ENCODE assay signal across 1 cellular context in the genomic region with DNA sequence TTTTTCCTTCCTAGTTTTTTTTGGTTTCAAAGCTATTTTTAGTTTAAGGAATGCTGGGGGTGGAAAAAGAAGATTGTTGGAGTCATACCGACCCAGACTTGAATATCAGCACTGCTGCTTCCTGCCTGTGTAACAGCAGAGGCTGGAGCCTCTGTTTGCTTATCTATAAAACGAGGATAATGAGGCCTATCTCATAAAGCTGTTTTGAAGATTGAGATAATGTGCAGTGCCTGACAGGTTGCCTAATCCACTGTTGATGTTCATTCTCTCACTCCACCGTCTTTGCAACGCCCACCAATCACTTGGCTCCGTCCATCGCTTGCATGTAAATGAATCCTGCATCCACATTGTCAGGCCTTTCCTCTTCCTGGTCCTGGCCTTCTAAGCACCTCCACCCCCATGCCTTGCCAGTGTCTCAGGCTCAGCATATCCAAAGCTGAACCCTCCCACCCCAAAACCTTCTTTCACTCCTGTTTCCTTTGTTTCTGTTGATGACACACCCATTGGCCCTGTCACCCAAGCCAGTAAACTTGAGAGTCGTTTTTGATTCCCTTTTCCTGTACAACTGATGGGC.
TF ChIP-seq lines count a peak whose summit lies in the region.

No MANE protein-coding gene starts in this region.

TF ChIP-seq in SK-N-SH treated with all-trans-retinoic acid at 6 μM for 48 hours, 23 proteins besides CTCF, POLR2A, EP300 and RAD21 (continued from another document):
- no peak for TF ChIP-seq RARB (CRISPR knock-in tag; IDR thresholded peaks at IDR 0.05)
- no peak for TF ChIP-seq ARNTL (CRISPR knock-in tag; IDR thresholded peaks at IDR 0.05; ENCODE audit: borderline replicate concordance, low read depth)
- TF ChIP-seq OSR1 (CRISPR knock-in tag; IDR thresholded peaks at IDR 0.05), result no peak
- no peak for TF ChIP-seq TSHZ2 (CRISPR knock-in tag; IDR thresholded peaks at IDR 0.05)
